In genomic region chr7:24971333-24972165, GRCh38 we compare ENCODE assay signal across 9 cellular contexts. TPM values are rescaled to one million over a fixed set of nuclear protein-coding genes. Genes with fewer than 3 reads are reported as not detected.
DNase-seq lines count a peak whose midpoint lies in the region; ATAC-seq and TF ChIP-seq lines count a peak whose summit lies in the region.
"Had no signal": no experiment of that assay in that cellular context is flagged by ENCODE, and none has a peak within 500 bp of the region (broad histone marks: within the 10 kb centered on the region; RNA-seq: fewer than 3 reads in every experiment).

No MANE protein-coding gene starts in this region.

- DNase-seq in HFF-Myc (ENCODE audit: extremely low read depth, low read depth) (peak; percentile 94), left lung (no peak), spleen (no peak), RKO (ENCODE audit: low spot score) (no peak), iPS-NIHi11 (ENCODE audit: low spot score) (no peak)
- DNase-seq in activated CD8-positive, alpha-beta T cell treated with anti-CD3 and anti-CD28 coated beads, Interleukin-2, amount 10 ng/mL, durations not matched to agents 7 days and 5 days = no peak

- intact Hi-C loops in left lung (cut with DNase I) (no loop called here), spleen (cut with DNase I; ENCODE audit: low total_unique reads) (no loop called here)

- H3K4me1 Mint-ChIP-seq in activated CD8-positive, alpha-beta T cell treated with anti-CD3 and anti-CD28 coated beads, Interleukin-2, amount 10 ng/mL, durations not matched to agents 7 days and 5 days (ENCODE audit: low read depth) = peaks cover 79% of the 10 kb centered on the region

- peak overlapping the region; percentile 56 for H3K27ac Mint-ChIP-seq in activated CD8-positive, alpha-beta T cell treated with anti-CD3 and anti-CD28 coated beads, Interleukin-2, amount 10 ng/mL, durations not matched to agents 7 days and 5 days

- H3K36me3 Mint-ChIP-seq in activated CD8-positive, alpha-beta T cell treated with anti-CD3 and anti-CD28 coated beads, Interleukin-2, amount 10 ng/mL, durations not matched to agents 7 days and 5 days (ENCODE audit: low read depth) = peaks cover 41% of the 10 kb centered on the region

- 66 to 77% (median 74%) methylated on average over 8 to 9 of the region's 9 CpGs for whole genome bisulfite sequencing in spleen, 5 donors

- POLR2A ChIA-PET in activated CD8-positive, alpha-beta T cell treated with anti-CD3 and anti-CD28 coated beads, Interleukin-2, amount 10 ng/mL, durations not matched to agents 7 days and 5 days (lab: Charles Lee) = interaction anchor here (0.6 kb wide), 1 partner anchor 62 kb away, joined by 3 read pairs; no protein-coding TSS in a partner anchor

- H3K36me3 ChIP-seq in left lung (no peaks in the 10 kb centered on the region), spleen (no peaks in the 10 kb centered on the region)

- no peaks in the 10 kb centered on the region for H3K27me3 Mint-ChIP-seq in activated CD8-positive, alpha-beta T cell treated with anti-CD3 and anti-CD28 coated beads, Interleukin-2, amount 10 ng/mL, durations not matched to agents 7 days and 5 days (ENCODE audit: low read depth)
- H3K27me3 Mint-ChIP-seq: memory B cell had no signal

- CTCF ChIA-PET in activated CD8-positive, alpha-beta T cell treated with anti-CD3 and anti-CD28 coated beads, Interleukin-2, amount 10 ng/mL, durations not matched to agents 7 days and 5 days (lab: Charles Lee) = interaction anchor here (0.8 to 1.7 kb wide), 7 partner anchors 9 to 159 kb away, joined by 3 to 6 read pairs (median 3); partner anchors contain the start of gene OSBPL3

- no peaks in the 10 kb centered on the region for H3K9me3 ChIP-seq in left lung
- no peaks in the 10 kb centered on the region for H3K9me3 ChIP-seq in spleen

- ATAC-seq in activated CD8-positive, alpha-beta T cell treated with anti-CD3 and anti-CD28 coated beads, Interleukin-2, amount 10 ng/mL, durations not matched to agents 7 days and 5 days = peak; percentile 48
- ATAC-seq in left lung (peak; percentile 39), HG02938 (IDR thresholded peaks at IDR 0.05; ENCODE audit: unreplicated experiment) (no peak)

- no peak for TF ChIP-seq POLR2A in spleen (IDR thresholded peaks at IDR 0.05)

- H3K4me3 Mint-ChIP-seq in activated CD8-positive, alpha-beta T cell treated with anti-CD3 and anti-CD28 coated beads, Interleukin-2, amount 10 ng/mL, durations not matched to agents 7 days and 5 days = no peak overlapping the region
- H3K4me3 Mint-ChIP-seq: memory B cell had no signal

- H3K9me3 Mint-ChIP-seq in activated CD8-positive, alpha-beta T cell treated with anti-CD3 and anti-CD28 coated beads, Interleukin-2, amount 10 ng/mL, durations not matched to agents 7 days and 5 days (ENCODE audit: insufficient read depth) = no peaks in the 10 kb centered on the region
- H3K9me3 Mint-ChIP-seq: memory B cell had no signal

- H3K27ac ChIP-seq in C4-2B = peak overlapping the region; percentile 8; the same call in 1 of the 2 replicates
- H3K27ac ChIP-seq in left lung = no peak overlapping the region
- H3K27ac ChIP-seq in spleen = no peak overlapping the region

- H3K27me3 ChIP-seq in left lung (no peaks in the 10 kb centered on the region), spleen (replicated peaks in 1 of 7) (no peaks in the 10 kb centered on the region)

- TF ChIP-seq CTCF in C4-2B (conservative IDR thresholded peaks at IDR 0.05) = no peak
- no peak for TF ChIP-seq CTCF in HFF-Myc (IDR thresholded peaks at IDR 0.05; ENCODE audit: low read depth, low read length, missing control alignments)
- TF ChIP-seq CTCF in left lung (IDR thresholded peaks at IDR 0.05) = no peak
- TF ChIP-seq CTCF in spleen (IDR thresholded peaks at IDR 0.05 in 8 of 11, conservative IDR thresholded peaks at IDR 0.05 in 3 of 11) = no peak

- H3K4me1 ChIP-seq in left lung (no peaks in the 10 kb centered on the region), spleen (peaks cover 0 to 43% (median 8%) of the 10 kb centered on the region in 6 donors)

- H3K4me3 ChIP-seq in HFF-Myc (replicated peaks; ENCODE audit: low read depth, low read length) (no peak overlapping the region), left lung (no peak overlapping the region), spleen (no peak overlapping the region)

RNA-seq across cellular contexts. Expression of gene OSBPL3, which starts 8.4 kb away (rescaled TPM):
- 10 to 100 TPM; 73.0 to 83.0 TPM for total RNA-seq in activated CD8-positive, alpha-beta T cell treated with anti-CD3 and anti-CD28 coated beads, Interleukin-2, amount 10 ng/mL, durations not matched to agents 7 days and 5 days
- total RNA-seq in left lung = 10 to 100 TPM; 21.4 to 30.5 TPM
- total RNA-seq in spleen = 10 to 100 TPM; 18.5 to 33.9 (median 27.0) TPM
- polyA plus RNA-seq in spleen = 10 to 100 TPM; 10.3 to 16.2 (median 13.4) TPM
